ENCODE assay signal across 22 cellular contexts in the genomic region with DNA sequence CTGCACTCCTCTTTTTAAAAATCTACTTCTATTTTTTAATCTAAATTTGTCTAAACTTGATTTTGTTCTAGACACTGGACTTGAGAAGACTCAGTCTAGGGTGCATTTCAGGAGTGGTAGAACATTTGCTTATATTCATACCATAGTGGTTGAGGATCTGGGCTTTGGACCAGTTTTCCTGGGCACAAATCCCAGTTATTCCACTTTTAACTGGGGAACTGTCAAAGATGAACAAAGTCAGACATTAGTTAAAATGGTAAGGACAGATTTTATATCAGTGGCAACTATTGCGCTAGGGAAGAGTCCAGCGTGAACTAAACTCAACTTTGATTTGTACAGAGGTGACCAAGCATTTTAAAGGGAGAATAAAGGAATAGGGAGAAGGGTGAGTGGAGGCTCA.
DNase-seq lines count a peak whose midpoint lies in the region; ATAC-seq and TF ChIP-seq lines count a peak whose summit lies in the region.
"Had no signal": no experiment of that assay in that cellular context is flagged by ENCODE, and none has a peak within 500 bp of the region (broad histone marks: within the 10 kb centered on the region; RNA-seq: fewer than 3 reads in every experiment).

No MANE protein-coding gene starts in this region.

- no peak overlapping the region for H3K4me3 Mint-ChIP-seq in CD8-positive, alpha-beta T cell
- H3K4me3 Mint-ChIP-seq: activated CD4-positive, alpha-beta memory T cell treated with anti-CD3 and anti-CD28 coated beads for 36 hours; activated naive CD8-positive, alpha-beta T cell treated with anti-CD3 and anti-CD28 coated beads, Interleukin-2, amount 50 U/mL, for 24 hours; CD4-positive, CD25-positive, alpha-beta regulatory T cell; GM23338 had no signal

- H3K27me3 Mint-ChIP-seq in CD8-positive, alpha-beta T cell (ENCODE audit: low read depth), result no peaks in the 10 kb centered on the region
- H3K27me3 Mint-ChIP-seq: CD4-positive, CD25-positive, alpha-beta regulatory T cell had no signal

- no peak for TF ChIP-seq EP300 in gastroesophageal sphincter (IDR thresholded peaks at IDR 0.05)

- H3K9me3 Mint-ChIP-seq in CD8-positive, alpha-beta T cell, result no peaks in the 10 kb centered on the region
- H3K9me3 Mint-ChIP-seq: activated CD4-positive, alpha-beta memory T cell treated with anti-CD3 and anti-CD28 coated beads for 36 hours; activated naive CD8-positive, alpha-beta T cell treated with anti-CD3 and anti-CD28 coated beads, Interleukin-2, amount 50 U/mL, for 24 hours; GM23338 had no signal

- no peak overlapping the region for H3K27ac Mint-ChIP-seq in CD8-positive, alpha-beta T cell
- H3K27ac Mint-ChIP-seq: activated CD4-positive, alpha-beta memory T cell treated with anti-CD3 and anti-CD28 coated beads for 36 hours; activated naive CD8-positive, alpha-beta T cell treated with anti-CD3 and anti-CD28 coated beads, Interleukin-2, amount 50 U/mL, for 24 hours; CD4-positive, CD25-positive, alpha-beta regulatory T cell; GM23338 had no signal

- H3K27ac ChIP-seq in gastroesophageal sphincter (peak overlapping the region in 2 of 4 donors; percentile 8 to 39), thyroid gland (no peak overlapping the region)
- no peak overlapping the region for H3K27ac ChIP-seq in CD8-positive, alpha-beta T cell (ENCODE audit: low read depth, low read length)
- H3K27ac ChIP-seq: hepatocyte, Peyer's patch, thoracic aorta had no signal

- peak; percentile 71 for DNase-seq in G401 (ENCODE audit: low spot score)
- peak; percentile 89 for DNase-seq in astrocyte of the cerebellum (ENCODE audit: low read depth)
- DNase-seq in thyroid gland, result peak; percentile 10 to 34
- no peak for DNase-seq in CD8-positive, alpha-beta T cell
- DNase-seq in UCSD-AML1 (lab: John Stamatoyannopoulos, UW; ENCODE audit: unreplicated experiment), result no peak
- DNase-seq: activated CD4-positive, alpha-beta memory T cell treated with anti-CD3 and anti-CD28 coated beads for 36 hours; activated naive CD8-positive, alpha-beta T cell treated with anti-CD3 and anti-CD28 coated beads, Interleukin-2, amount 50 U/mL, for 24 hours; CD4-positive, CD25-positive, alpha-beta regulatory T cell; DND-41; KBM-7; midbrain; NCI-H1105 treated with DMSO at 0.1 percent for 48 hours; Peyer's patch; stimulated activated CD4-positive, alpha-beta T cell treated with anti-CD3 and anti-CD28 coated beads, Interleukin-4, amount 100 ng/mL, for 24 hours; stimulated activated CD8-positive, alpha-beta memory T cell treated with anti-CD3 and anti-CD28 coated beads, Interleukin-4, amount 100 ng/mL, for 48 hours had no signal

- no peaks in the 10 kb centered on the region for H3K4me1 Mint-ChIP-seq in CD8-positive, alpha-beta T cell (ENCODE audit: low read depth)

- H3K4me1 ChIP-seq in gastroesophageal sphincter (peaks cover 0 to 20% (median 0%) of the 10 kb centered on the region in 3 donors), thyroid gland (peaks cover 0 to 4% of the 10 kb centered on the region in 2 donors)
- H3K4me1 ChIP-seq in CD8-positive, alpha-beta T cell (ENCODE audit: insufficient read depth, low read length), result no peaks in the 10 kb centered on the region
- H3K4me1 ChIP-seq: Peyer's patch had no signal

- no peaks in the 10 kb centered on the region for H3K27me3 ChIP-seq in gastroesophageal sphincter
- no peaks in the 10 kb centered on the region for H3K27me3 ChIP-seq in thyroid gland
- no peaks in the 10 kb centered on the region for H3K27me3 ChIP-seq in CD8-positive, alpha-beta T cell (ENCODE audit: insufficient read depth, low read length)
- H3K27me3 ChIP-seq: hepatocyte, Peyer's patch had no signal

- H3K36me3 Mint-ChIP-seq in CD8-positive, alpha-beta T cell, result no peaks in the 10 kb centered on the region
- H3K36me3 Mint-ChIP-seq: activated CD4-positive, alpha-beta memory T cell treated with anti-CD3 and anti-CD28 coated beads for 36 hours; CD4-positive, CD25-positive, alpha-beta regulatory T cell had no signal

- peak; percentile 46 for ATAC-seq in gastroesophageal sphincter
- ATAC-seq in CD8-positive, alpha-beta T cell, result no peak
- no peak for ATAC-seq in HG03457 (IDR thresholded peaks at IDR 0.05; ENCODE audit: unreplicated experiment)
- no peak for ATAC-seq in HG02970 (IDR thresholded peaks at IDR 0.05; ENCODE audit: low FRiP score, unreplicated experiment)
- ATAC-seq: activated naive CD8-positive, alpha-beta T cell treated with anti-CD3 and anti-CD28 coated beads, Interleukin-2, amount 50 U/mL, for 24 hours; GM23338; sciatic nerve had no signal

- H3K4me3 ChIP-seq in astrocyte of the cerebellum (ENCODE audit: low read depth, low read length) (no peak overlapping the region), gastroesophageal sphincter (no peak overlapping the region), thyroid gland (replicated peaks in 1 of 3) (no peak overlapping the region)
- no peak overlapping the region for H3K4me3 ChIP-seq in CD8-positive, alpha-beta T cell (ENCODE audit: low read depth, low read length)
- H3K4me3 ChIP-seq: GM23338, hepatocyte, Peyer's patch, thoracic aorta had no signal

- in situ Hi-C loops in G401 (cut with HindIII; ENCODE audit: low sequenced_read_pairs), result no loop called here
- in situ Hi-C loops in astrocyte of the cerebellum (cut with HindIII; ENCODE audit: low sequenced_read_pairs), result no loop called here

- H3K36me3 ChIP-seq in gastroesophageal sphincter, result no peaks in the 10 kb centered on the region
- H3K36me3 ChIP-seq in thyroid gland, result no peaks in the 10 kb centered on the region
- no peaks in the 10 kb centered on the region for H3K36me3 ChIP-seq in CD8-positive, alpha-beta T cell (ENCODE audit: insufficient read depth, low read length)
- H3K36me3 ChIP-seq: Peyer's patch, thoracic aorta had no signal

- POLR2A ChIA-PET in CD8-positive, alpha-beta T cell (lab: Charles Lee), result no interaction called here

- H3K9me3 ChIP-seq in gastroesophageal sphincter (no peaks in the 10 kb centered on the region), thyroid gland (no peaks in the 10 kb centered on the region)
- no peaks in the 10 kb centered on the region for H3K9me3 ChIP-seq in CD8-positive, alpha-beta T cell (ENCODE audit: low read length)
- H3K9me3 ChIP-seq: Peyer's patch, thoracic aorta had no signal

- intact Hi-C loops in thyroid gland (cut with DNase I), result loop anchor here (5.0 kb wide), 1 partner anchor 498 kb away; no protein-coding TSS in a partner anchor
- intact Hi-C loops in CD8-positive, alpha-beta T cell (cut with DNase I, micrococcal nuclease), result no loop called here

- TF ChIP-seq POLR2A in gastroesophageal sphincter (IDR thresholded peaks at IDR 0.05), result no peak
- no peak for TF ChIP-seq POLR2A in thyroid gland (IDR thresholded peaks at IDR 0.05)

- no peak for TF ChIP-seq CTCF in astrocyte of the cerebellum (IDR thresholded peaks at IDR 0.05; ENCODE audit: low read depth, low read length, missing control alignments)
- TF ChIP-seq CTCF in gastroesophageal sphincter (IDR thresholded peaks at IDR 0.05), result no peak
- TF ChIP-seq CTCF in thyroid gland (IDR thresholded peaks at IDR 0.05), result no peak
- no peak for TF ChIP-seq CTCF in CD8-positive, alpha-beta T cell (IDR thresholded peaks at IDR 0.05)

- 14 to 39% methylated on average over 1 to 2 of the region's 2 CpGs for WGBS in gastroesophageal sphincter (ENCODE audit: low coverage in 1 of 2), 2 donors
- WGBS in thyroid gland, 2 donors, result 85 to 92% methylated on average over 2 of the region's 2 CpGs

- CTCF ChIA-PET in CD8-positive, alpha-beta T cell (lab: Charles Lee), result no interaction called here

Comparison
In these comparisons a context has a peak if more than half of its experiments do, and no peak if none do; other contexts are left out.
1. DNase-seq: peak in G401 (single experiment), astrocyte of the cerebellum (single experiment) and thyroid gland (2 of 2); none in CD8-positive, alpha-beta T cell (0 of 7) and UCSD-AML1 (single experiment).